Comparison of ENCODE assay signal across 11 cellular contexts in genomic region chr18:35688757-35689156, GRCh38.
DNase-seq lines count a peak whose midpoint lies in the region; ATAC-seq lines count a peak whose summit lies in the region.
"Had no signal": no experiment of that assay in that cellular context is flagged by ENCODE, and none has a peak within 500 bp of the region (broad histone marks: within the 10 kb centered on the region; RNA-seq: fewer than 3 reads in every experiment).

No MANE protein-coding gene starts in this region.

- H3K4me1 Mint-ChIP-seq in T-cell, result no peaks in the 10 kb centered on the region

- CTCF ChIA-PET in T-cell (lab: Charles Lee), result no interaction called here

- no peak overlapping the region for H3K27ac Mint-ChIP-seq in T-cell

- POLR2A ChIA-PET in T-cell (lab: Charles Lee), result no interaction called here

- no peak overlapping the region for H3K4me3 Mint-ChIP-seq in T-cell

- peaks cover 49% of the 10 kb centered on the region for H3K36me3 Mint-ChIP-seq in T-cell

- DNase-seq in ELR (ENCODE audit: low read depth) (peak; percentile 8), NCI-H460 (ENCODE audit: extremely low read depth, low read depth) (peak; percentile 9), T-cell (no peak)
- DNase-seq in stimulated activated CD4-positive, alpha-beta T cell treated with anti-CD3 and anti-CD28 coated beads, Interleukin-4, amount 100 ng/mL, for 24 hours, result no peak
- DNase-seq in stimulated activated CD4-positive, alpha-beta T cell treated with anti-CD3 and anti-CD28 coated beads, Interleukin-15, amount 100 ng/mL, for 24 hours, result no peak
- DNase-seq: head of caudate nucleus; NCI-H748 treated with DMSO at 0.1 percent for 48 hours; stimulated activated naive CD8-positive, alpha-beta T cell treated with anti-CD3 and anti-CD28 coated beads, Interleukin-15, Interleukin-2, amounts not matched to agents 100 U/mL and 50 U/mL, for 24 hours had no signal

- no peaks in the 10 kb centered on the region for H3K9me3 Mint-ChIP-seq in T-cell

- H3K27me3 Mint-ChIP-seq in T-cell, result no peaks in the 10 kb centered on the region

- ATAC-seq in GM19351 (IDR thresholded peaks at IDR 0.05; ENCODE audit: unreplicated experiment) (peak; percentile 83), HG02852 (IDR thresholded peaks at IDR 0.05; ENCODE audit: unreplicated experiment) (peak; percentile 89), T-cell (replicated peaks in 1 of 4) (no peak), HG02970 (IDR thresholded peaks at IDR 0.05; ENCODE audit: low FRiP score, unreplicated experiment) (no peak)
- ATAC-seq: stimulated activated naive CD8-positive, alpha-beta T cell treated with anti-CD3 and anti-CD28 coated beads, Interleukin-15, Interleukin-2, amounts not matched to agents 100 U/mL and 50 U/mL, for 24 hours had no signal

Comparison
In these comparisons a context has a peak if more than half of its experiments do, and no peak if none do; other contexts are left out.
1. DNase-seq: peak in ELR (single experiment) and NCI-H460 (single experiment); none in T-cell (0 of 34), stimulated activated CD4-positive, alpha-beta T cell treated with anti-CD3 and anti-CD28 coated beads, Interleukin-4, amount 100 ng/mL, for 24 hours (single experiment) and stimulated activated CD4-positive, alpha-beta T cell treated with anti-CD3 and anti-CD28 coated beads, Interleukin-15, amount 100 ng/mL, for 24 hours (single experiment).
2. ATAC-seq: peak in GM19351 (single experiment) and HG02852 (single experiment); none in T-cell (0 of 4) and HG02970 (single experiment).